8 cellular contexts compared by ENCODE assay signal in genomic region chr20:2470432-2471193, GRCh38. TPM values are rescaled to one million over a fixed set of nuclear protein-coding genes. Genes with fewer than 3 reads are reported as not detected.
DNase-seq lines count a peak whose midpoint lies in the region; TF ChIP-seq lines count a peak whose summit lies in the region.

TSS of gene SNRPB (minus strand) at chr20:2470789. CDS start at chr20:2470690, 99 bp downstream.

- H3K36me3 ChIP-seq in H7 (replicated peaks; ENCODE audit: control insufficient read depth, insufficient read depth, low read length), result peaks cover 18% of the 10 kb centered on the region

- DNase-seq in ELF-1 (ENCODE audit: low read depth, low spot score), result peak; percentile 98
- peak; percentile 95 for DNase-seq in H7
- peak; percentile 100 for DNase-seq in M059J (ENCODE audit: low read depth)
- DNase-seq in SHP77 (lab: John Stamatoyannopoulos, UW), result peak; percentile 99
- DNase-seq in activated effector memory CD4-positive, alpha-beta T cell treated with Interleukin-2 at 50 U/mL for 16 hours, result peak; percentile 96
- peak; percentile 100 for DNase-seq in fibroblast of the aortic adventitia (ENCODE audit: low read depth)

- peaks cover 42% of the 10 kb centered on the region for H3K36me3 Mint-ChIP-seq in nephron (ENCODE audit: low read depth)
- peaks cover 54% of the 10 kb centered on the region for H3K36me3 Mint-ChIP-seq in stimulated activated naive CD8-positive, alpha-beta T cell treated with anti-CD3 and anti-CD28 coated beads, Interleukin-15, Interleukin-2, amounts not matched to agents 100 ng/mL and 50 ng/mL, for 24 hours (ENCODE audit: low read depth)

- H3K4me3 Mint-ChIP-seq in nephron, result peak within 1 kb of the TSS; percentile 99 to 100 (median 99)
- H3K4me3 Mint-ChIP-seq in stimulated activated naive CD8-positive, alpha-beta T cell treated with anti-CD3 and anti-CD28 coated beads, Interleukin-15, Interleukin-2, amounts not matched to agents 100 ng/mL and 50 ng/mL, for 24 hours, result peak within 1 kb of the TSS; percentile 99

- H3K27me3 Mint-ChIP-seq in nephron (ENCODE audit: low read depth), result no peaks in the 10 kb centered on the region
- H3K27me3 Mint-ChIP-seq in stimulated activated naive CD8-positive, alpha-beta T cell treated with anti-CD3 and anti-CD28 coated beads, Interleukin-15, Interleukin-2, amounts not matched to agents 100 ng/mL and 50 ng/mL, for 24 hours, result no peaks in the 10 kb centered on the region

- peak within 1 kb of the TSS; percentile 99 to 100 (median 99) for H3K27ac Mint-ChIP-seq in nephron
- peak within 1 kb of the TSS; percentile 100 for H3K27ac Mint-ChIP-seq in stimulated activated naive CD8-positive, alpha-beta T cell treated with anti-CD3 and anti-CD28 coated beads, Interleukin-15, Interleukin-2, amounts not matched to agents 100 ng/mL and 50 ng/mL, for 24 hours

- no peaks in the 10 kb centered on the region for H3K9me3 Mint-ChIP-seq in nephron
- no peaks in the 10 kb centered on the region for H3K9me3 Mint-ChIP-seq in stimulated activated naive CD8-positive, alpha-beta T cell treated with anti-CD3 and anti-CD28 coated beads, Interleukin-15, Interleukin-2, amounts not matched to agents 100 ng/mL and 50 ng/mL, for 24 hours

- TF ChIP-seq CTCF in fibroblast of the aortic adventitia (IDR thresholded peaks at IDR 0.05; ENCODE audit: insufficient read depth, low read length) (no peak), nephron (IDR thresholded peaks at IDR 0.05; ENCODE audit: unreplicated experiment in 3 of 3) (no peak)

- H3K4me3 ChIP-seq in H7 (ENCODE audit: insufficient read depth, low read depth, low read length) (peak within 1 kb of the TSS; percentile 91), fibroblast of the aortic adventitia (ENCODE audit: low read depth, low read length) (peak within 1 kb of the TSS; percentile 83)

- H3K27me3 ChIP-seq in H7 (ENCODE audit: control insufficient read depth, insufficient read depth, low read length), result no peaks in the 10 kb centered on the region

- H3K4me1 Mint-ChIP-seq in nephron, result peaks cover 35% of the 10 kb centered on the region
- H3K4me1 Mint-ChIP-seq in stimulated activated naive CD8-positive, alpha-beta T cell treated with anti-CD3 and anti-CD28 coated beads, Interleukin-15, Interleukin-2, amounts not matched to agents 100 ng/mL and 50 ng/mL, for 24 hours (ENCODE audit: low read depth), result peaks cover 58% of the 10 kb centered on the region

RNA-seq across cellular contexts. Expression of gene SNRPB, which starts in this region (rescaled TPM):
- 789 and 854 TPM in 2 replicates for total RNA-seq in H7 (2014; rRNA removed; shearing (Covaris generic))
- total RNA-seq in M059J (2014; rRNA removed; shearing (Covaris generic)), result 850 and 1,048 TPM in 2 replicates
- total RNA-seq in fibroblast of the aortic adventitia (ENCODE audit: low replicate concordance), result 47.6 and 86.5 TPM in 2 replicates

Comparison
In these comparisons a context has a peak if more than half of its experiments do, and no peak if none do; other contexts are left out.
1. Peak in every context shown above with its lines: DNase-seq and H3K4me3 ChIP-seq.